In the genomic region with DNA sequence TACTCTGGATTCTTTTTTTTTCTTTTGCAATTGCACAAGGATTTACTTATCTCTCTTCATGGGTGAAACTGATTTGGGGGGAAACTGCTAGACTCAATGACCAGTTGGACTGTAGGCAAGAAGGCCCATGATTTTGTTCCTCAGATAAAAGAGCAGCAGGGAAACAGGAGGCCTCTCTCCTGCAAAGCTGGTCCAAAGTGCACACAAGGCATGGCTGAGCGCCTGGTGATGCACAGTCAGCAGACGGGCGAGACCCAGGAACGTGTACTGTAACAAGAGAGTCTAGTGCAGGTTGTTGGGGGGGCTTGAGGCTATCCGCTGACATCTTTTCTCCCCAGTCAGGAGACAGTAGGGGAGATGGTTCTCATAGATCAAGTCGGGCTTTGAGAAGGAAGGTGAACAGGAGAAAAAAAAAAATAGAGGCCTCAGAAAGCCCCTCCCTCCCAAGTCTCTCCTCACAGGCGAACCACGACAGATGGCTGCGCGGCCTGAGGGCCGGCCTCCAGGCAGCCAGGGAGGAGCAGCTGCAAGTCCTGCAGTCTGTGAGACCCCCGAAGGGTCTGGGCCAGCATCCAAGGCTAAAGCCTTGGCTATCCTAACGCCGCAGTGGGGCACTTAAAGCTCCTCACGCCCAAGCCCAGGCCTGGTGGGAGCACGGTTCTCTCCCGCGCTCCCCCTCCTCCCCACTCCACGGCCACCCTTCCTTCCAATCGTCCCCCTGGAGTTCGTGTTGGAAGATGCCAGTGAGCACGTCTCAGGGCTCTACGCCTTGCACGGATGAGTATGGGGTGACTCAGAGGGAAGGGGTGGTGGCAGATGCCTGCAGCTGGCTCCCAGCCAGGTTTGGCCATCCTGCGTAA, we compare ENCODE assay signal across 12 cellular contexts.
DNase-seq lines count a peak whose midpoint lies in the region; ATAC-seq, FAIRE-seq and TF ChIP-seq lines count a peak whose summit lies in the region.
"Had no signal": no experiment of that assay in that cellular context is flagged by ENCODE, and none has a peak within 500 bp of the region (broad histone marks: within the 10 kb centered on the region; RNA-seq: fewer than 3 reads in every experiment).

No MANE protein-coding gene starts in this region.

- H3K9me3 ChIP-seq in MG63, result no peaks in the 10 kb centered on the region
- no peaks in the 10 kb centered on the region for H3K9me3 ChIP-seq in gastrocnemius medialis
- H3K9me3 ChIP-seq: testis had no signal

- intact Hi-C loops in gastrocnemius medialis (cut with DNase I; ENCODE audit: low total_unique reads), result no loop called here

- TF ChIP-seq CTCF in bronchial epithelial cell (IDR thresholded peaks at IDR 0.05; ENCODE audit: insufficient read depth, low read length, severe bottlenecking) (no peak), gastrocnemius medialis (IDR thresholded peaks at IDR 0.05 in 4 of 5, conservative IDR thresholded peaks at IDR 0.05 in 1 of 5) (no peak)

- TF ChIP-seq POLR2A in gastrocnemius medialis (IDR thresholded peaks at IDR 0.05), result no peak

- no peaks in the 10 kb centered on the region for H3K27me3 ChIP-seq in MG63
- H3K27me3 ChIP-seq in bronchial epithelial cell (ENCODE audit: control insufficient read depth, insufficient read depth, low read length), result peaks cover 4% of the 10 kb centered on the region
- no peaks in the 10 kb centered on the region for H3K27me3 ChIP-seq in gastrocnemius medialis
- H3K27me3 ChIP-seq: testis had no signal

- no peaks in the 10 kb centered on the region for H3K36me3 ChIP-seq in MG63
- no peaks in the 10 kb centered on the region for H3K36me3 ChIP-seq in bronchial epithelial cell (ENCODE audit: control insufficient read depth, insufficient read depth, low read length)
- no peaks in the 10 kb centered on the region for H3K36me3 ChIP-seq in gastrocnemius medialis

- ATAC-seq in GM18909 (IDR thresholded peaks at IDR 0.05; ENCODE audit: poor library complexity, unreplicated experiment), result no peak
- ATAC-seq in HG03159 (IDR thresholded peaks at IDR 0.05; ENCODE audit: unreplicated experiment), result no peak
- no peak for ATAC-seq in gastrocnemius medialis
- ATAC-seq: activated naive CD8-positive, alpha-beta T cell treated with anti-CD3 and anti-CD28 coated beads, Interleukin-2, amount 50 U/mL, for 24 hours had no signal

- H3K4me3 ChIP-seq in MG63 (no peak overlapping the region), bronchial epithelial cell (ENCODE audit: low read depth, low read length) (no peak overlapping the region), gastrocnemius medialis (no peak overlapping the region)
- H3K4me3 ChIP-seq: testis had no signal

- in situ Hi-C loops in gastrocnemius medialis (cut with MboI; ENCODE audit: low sequenced_read_pairs in 4 of 4), result no loop called here

- no peak overlapping the region for H3K27ac ChIP-seq in gastrocnemius medialis
- H3K27ac ChIP-seq: testis had no signal

- DNase-seq in DMS 273 (lab: John Stamatoyannopoulos, UW; ENCODE audit: unreplicated experiment), result peak; percentile 96
- DNase-seq in MG63, result peak; percentile 48
- peak; percentile 88 for DNase-seq in bronchial epithelial cell (ENCODE audit: low read depth)
- peak; percentile 98 for DNase-seq in myocyte (ENCODE audit: low read depth)
- DNase-seq in Ammon's horn (ENCODE audit: low spot score), result no peak
- no peak for DNase-seq in gastrocnemius medialis
- DNase-seq: activated CD4-positive, alpha-beta T cell treated with anti-CD3 and anti-CD28 coated beads for 4 hours; activated naive CD8-positive, alpha-beta T cell treated with anti-CD3 and anti-CD28 coated beads, Interleukin-2, amount 50 U/mL, for 24 hours; Karpas-422; testis had no signal

- no peaks in the 10 kb centered on the region for H3K4me1 ChIP-seq in gastrocnemius medialis
- H3K4me1 ChIP-seq: testis had no signal

- FAIRE-seq in bronchial epithelial cell (lab: Jason Lieb, UNC), result no peak

Comparison
In these comparisons a context has a peak if more than half of its experiments do, and no peak if none do; other contexts are left out.
1. DNase-seq: peak in DMS 273 (single experiment), MG63 (single experiment), bronchial epithelial cell (single experiment) and myocyte (single experiment); none in Ammon's horn (single experiment) and gastrocnemius medialis (0 of 2).